In the genomic region with DNA sequence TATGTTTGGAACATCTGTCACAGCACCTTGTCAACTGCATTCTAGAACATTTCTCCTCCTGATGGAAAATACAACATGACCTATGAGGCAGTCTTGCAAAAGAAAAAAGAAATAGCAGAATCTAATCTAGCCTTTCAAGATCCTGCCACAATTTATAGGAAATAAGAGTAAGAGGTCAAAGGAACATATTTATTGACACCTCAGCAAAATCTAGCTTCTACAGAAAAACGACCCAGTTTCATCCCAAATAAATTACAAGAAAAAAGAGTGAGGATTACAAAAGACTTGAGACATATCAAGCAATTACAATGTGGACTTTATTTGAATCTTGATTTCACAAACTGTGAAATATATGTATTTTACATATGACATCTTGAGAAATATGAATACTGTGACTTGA, we compare ENCODE assay signal across 20 cellular contexts.
"Had no signal": no experiment of that assay in that cellular context is flagged by ENCODE, and none has a peak within 500 bp of the region (broad histone marks: within the 10 kb centered on the region; RNA-seq: fewer than 3 reads in every experiment).

No MANE protein-coding gene starts in this region.

- H3K27ac Mint-ChIP-seq: naive thymus-derived CD4-positive, alpha-beta T cell; neural progenitor cell had no signal

- H3K9me3 ChIP-seq: psoas muscle, stomach, thoracic aorta, transverse colon had no signal

- H3K9me3 Mint-ChIP-seq: naive thymus-derived CD4-positive, alpha-beta T cell; neural progenitor cell had no signal

- H3K4me2 ChIP-seq: hepatocyte, neural progenitor cell had no signal

- H3K36me3 ChIP-seq: neural progenitor cell had no signal

- DNase-seq: effector memory CD4-positive, alpha-beta T cell; foreskin keratinocyte; head of caudate nucleus; left colon; naive thymus-derived CD4-positive, alpha-beta T cell; occipital lobe; psoas muscle; retina; stimulated activated CD4-positive, alpha-beta T cell treated with anti-CD3 and anti-CD28 coated beads, Interleukin-2, amount 100 ng/mL, for 24 hours; stimulated activated CD4-positive, alpha-beta T cell treated with anti-CD3 and anti-CD28 coated beads, Interleukin-4, amount 100 ng/mL, for 4 hours; stimulated activated naive CD4-positive, alpha-beta T cell; stomach; substantia nigra; transverse colon had no signal

- H3K27ac ChIP-seq: foreskin keratinocyte, hepatocyte, neural progenitor cell, parathyroid adenoma, psoas muscle, skin epidermis, stomach, thoracic aorta, transverse colon had no signal

- H3K27me3 Mint-ChIP-seq: naive thymus-derived CD4-positive, alpha-beta T cell had no signal

- H3K4me1 ChIP-seq: foreskin keratinocyte had no signal

- H2AFZ ChIP-seq: hepatocyte, neural progenitor cell, parathyroid adenoma had no signal

- H3K27me3 ChIP-seq: foreskin keratinocyte, hepatocyte, neural progenitor cell, stomach, transverse colon had no signal

- H3K9ac ChIP-seq: neural progenitor cell, parathyroid adenoma had no signal

- ATAC-seq: foreskin keratinocyte; left colon; naive thymus-derived CD4-positive, alpha-beta T cell; psoas muscle; sciatic nerve had no signal

- H3K4me3 ChIP-seq: hepatocyte, neural progenitor cell, psoas muscle, skin epidermis, stomach, thoracic aorta, transverse colon had no signal

- H3K4me3 Mint-ChIP-seq: naive thymus-derived CD4-positive, alpha-beta T cell; neural progenitor cell had no signal
